Comparison of ENCODE assay signal across 23 cellular contexts in the genomic region with DNA sequence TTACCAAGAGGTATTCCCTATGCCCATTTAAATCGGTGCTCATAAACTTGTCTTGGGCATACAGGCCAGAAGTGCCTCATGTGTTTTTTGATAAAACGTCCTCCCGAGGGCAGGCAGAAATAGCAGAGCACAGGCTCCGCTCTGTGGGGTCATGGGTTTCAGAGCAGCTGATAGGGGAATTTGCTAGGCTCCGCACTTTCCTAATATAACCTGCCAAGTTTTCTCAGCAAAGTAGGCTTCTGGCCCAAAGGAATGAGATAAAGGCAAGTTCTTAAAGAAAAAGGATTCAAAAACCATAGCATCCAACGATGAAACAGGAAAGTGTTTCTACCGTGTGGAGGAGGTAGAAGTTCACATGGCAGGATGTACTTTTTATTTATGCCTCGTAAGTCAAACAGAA.
DNase-seq lines count a peak whose midpoint lies in the region; TF ChIP-seq lines count a peak whose summit lies in the region.
"Had no signal": no experiment of that assay in that cellular context is flagged by ENCODE, and none has a peak within 500 bp of the region (broad histone marks: within the 10 kb centered on the region; RNA-seq: fewer than 3 reads in every experiment).

No MANE protein-coding gene starts in this region.

- no peak overlapping the region for H2AFZ ChIP-seq in hepatocyte

- H3K4me1 Mint-ChIP-seq in nephron progenitor cell = peaks cover 18% of the 10 kb centered on the region
- H3K4me1 Mint-ChIP-seq: activated naive CD4-positive, alpha-beta T cell treated with anti-CD3 and anti-CD28 coated beads, Interleukin-2, amount 10 ng/mL, durations not matched to agents 7 days and 5 days had no signal

- H4K20me1 ChIP-seq in hepatocyte (ENCODE audit: insufficient read depth, poor library complexity, severe bottlenecking) = no peaks in the 10 kb centered on the region

- H3K4me3 ChIP-seq in fibroblast of the aortic adventitia (ENCODE audit: low read depth, low read length) (no peak overlapping the region), hepatocyte (no peak overlapping the region), subcutaneous abdominal adipose tissue (ENCODE audit: low read depth in 1 of 5, low read length in 5 of 5) (no peak overlapping the region)
- H3K4me3 ChIP-seq: coronary artery, lung, spleen had no signal

- H3K4me3 Mint-ChIP-seq in nephron progenitor cell = no peak overlapping the region
- H3K4me3 Mint-ChIP-seq: activated CD4-positive, alpha-beta memory T cell treated with anti-CD3 and anti-CD28 coated beads for 36 hours; activated naive CD4-positive, alpha-beta T cell treated with anti-CD3 and anti-CD28 coated beads, Interleukin-2, amount 10 ng/mL, durations not matched to agents 7 days and 5 days; effector memory CD8-positive, alpha-beta T cell had no signal

- TF ChIP-seq CTCF in fibroblast of the aortic adventitia (IDR thresholded peaks at IDR 0.05; ENCODE audit: insufficient read depth, low read length) (no peak), hepatocyte (IDR thresholded peaks at IDR 0.05; ENCODE audit: poor library complexity) (no peak), nephron progenitor cell (IDR thresholded peaks at IDR 0.05) (no peak)

- peak overlapping the region in 1 of 5 donors; percentile 30 for H3K9ac ChIP-seq in subcutaneous abdominal adipose tissue (ENCODE audit: low read length in 5 of 5)
- H3K9ac ChIP-seq: KMS-11 had no signal

- DNase-seq in fibroblast of the aortic adventitia (ENCODE audit: low read depth) (peak; percentile 12), hepatocyte (ENCODE audit: low spot score) (no peak), nephron progenitor cell (no peak), amniotic stem cell (lab: John Stamatoyannopoulos, UW) (no peak), ureter (ENCODE audit: low spot score) (no peak), HPDE6-E6E7 (ENCODE audit: extremely low spot score) (no peak)
- DNase-seq: activated CD4-positive, alpha-beta memory T cell treated with anti-CD3 and anti-CD28 coated beads for 36 hours; activated CD4-positive, CD25-positive, alpha-beta regulatory T cell treated with anti-CD3 and anti-CD28 coated beads, Interleukin-2, amount 50 U/mL, for 72 hours; activated CD8-positive, alpha-beta memory T cell treated with anti-CD3 and anti-CD28 coated beads, Interleukin-2, amount 50 U/mL, for 48 hours; activated naive CD4-positive, alpha-beta T cell treated with anti-CD3 and anti-CD28 coated beads, Interleukin-2, amount 10 ng/mL, durations not matched to agents 7 days and 5 days; Caco-2; DMS79 treated with DMSO at 0.1 percent for 48 hours; effector memory CD8-positive, alpha-beta T cell; foreskin fibroblast; GF-D8; NCI-H1436; NCI-H2081 treated with DMSO at 0.1 percent for 48 hours; NCI-H446; spleen had no signal

- peaks cover 5% of the 10 kb centered on the region for H3K27me3 Mint-ChIP-seq in nephron progenitor cell (ENCODE audit: low read depth, poor library complexity)

- H3K9me2 ChIP-seq in hepatocyte (replicated peaks; ENCODE audit: insufficient read depth) = no peaks in the 10 kb centered on the region

- H3K4me1 ChIP-seq in hepatocyte (ENCODE audit: insufficient read depth) (peaks cover 17% of the 10 kb centered on the region), subcutaneous abdominal adipose tissue (ENCODE audit: control insufficient read depth in 5 of 5, insufficient read depth in 5 of 5, low read length in 5 of 5) (peaks cover 3 to 50% (median 40%) of the 10 kb centered on the region in 5 donors)
- H3K4me1 ChIP-seq: Caco-2 had no signal

- peak overlapping the region; percentile 6 for H3K4me2 ChIP-seq in hepatocyte
- H3K4me2 ChIP-seq: KMS-11 had no signal

- H3K27me3 ChIP-seq in hepatocyte = no peaks in the 10 kb centered on the region
- H3K27me3 ChIP-seq in subcutaneous abdominal adipose tissue (ENCODE audit: control insufficient read depth in 5 of 5, insufficient read depth in 4 of 5, low read length in 5 of 5) = no peaks in the 10 kb centered on the region

- no peaks in the 10 kb centered on the region for H3K79me2 ChIP-seq in hepatocyte

- H3K36me3 ChIP-seq in hepatocyte (replicated peaks; ENCODE audit: insufficient read depth, low read depth) (no peaks in the 10 kb centered on the region), subcutaneous abdominal adipose tissue (ENCODE audit: control insufficient read depth in 5 of 5, insufficient read depth in 5 of 5, low read length in 5 of 5) (no peaks in the 10 kb centered on the region)
- H3K36me3 ChIP-seq: spleen had no signal

- H3K9me3 Mint-ChIP-seq in nephron progenitor cell = peaks cover 15% of the 10 kb centered on the region
- H3K9me3 Mint-ChIP-seq: effector memory CD8-positive, alpha-beta T cell had no signal

- H3K36me3 Mint-ChIP-seq in nephron progenitor cell (ENCODE audit: low read depth) = peaks cover under 1% of the 10 kb centered on the region
- H3K36me3 Mint-ChIP-seq: activated CD4-positive, alpha-beta memory T cell treated with anti-CD3 and anti-CD28 coated beads for 36 hours; activated naive CD4-positive, alpha-beta T cell treated with anti-CD3 and anti-CD28 coated beads, Interleukin-2, amount 10 ng/mL, durations not matched to agents 7 days and 5 days had no signal

- H3K27ac ChIP-seq in hepatocyte (no peak overlapping the region), subcutaneous abdominal adipose tissue (ENCODE audit: low read depth, low read length) (peak overlapping the region; percentile 18)
- H3K27ac ChIP-seq: coronary artery, KMS-11 had no signal

- H3K9me3 ChIP-seq in hepatocyte (ENCODE audit: low read depth) (no peaks in the 10 kb centered on the region), subcutaneous abdominal adipose tissue (ENCODE audit: control insufficient read depth in 5 of 5, low read length in 5 of 5) (peaks cover 0 to 2% (median 0%) of the 10 kb centered on the region in 5 donors)

- peak overlapping the region; percentile 40 for H3K27ac Mint-ChIP-seq in nephron progenitor cell
- H3K27ac Mint-ChIP-seq: activated CD4-positive, alpha-beta memory T cell treated with anti-CD3 and anti-CD28 coated beads for 36 hours; activated naive CD4-positive, alpha-beta T cell treated with anti-CD3 and anti-CD28 coated beads, Interleukin-2, amount 10 ng/mL, durations not matched to agents 7 days and 5 days; effector memory CD8-positive, alpha-beta T cell had no signal

- 36% methylated on average over 8 of the region's 8 CpGs for WGBS in hepatocyte (ENCODE audit: low lambda C conversion rate, missing lambda C conversion rate)
